9 cellular contexts compared by ENCODE assay signal in the genomic region with DNA sequence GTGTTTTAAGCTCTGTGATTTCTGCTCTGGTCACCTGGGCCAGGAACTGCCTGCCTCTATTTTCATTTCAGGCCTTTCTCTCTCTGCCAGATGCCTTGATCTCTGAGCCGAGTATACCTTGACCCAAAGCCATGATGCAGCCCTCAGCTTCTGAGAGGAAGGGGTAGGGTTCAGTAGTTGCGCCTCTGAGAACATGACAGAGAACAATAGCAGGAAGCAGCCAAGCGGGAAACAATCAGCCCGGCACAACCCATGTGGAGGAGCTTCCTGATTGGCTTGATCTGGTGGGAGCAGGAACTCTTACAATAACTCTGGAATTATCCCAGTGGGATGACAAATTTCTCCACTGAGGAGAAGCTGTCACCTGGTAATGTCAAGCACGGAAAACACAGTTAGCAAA.
DNase-seq lines count a peak whose midpoint lies in the region; ATAC-seq and FAIRE-seq lines count a peak whose summit lies in the region.
"Had no signal": no experiment of that assay in that cellular context is flagged by ENCODE, and none has a peak within 500 bp of the region (broad histone marks: within the 10 kb centered on the region; RNA-seq: fewer than 3 reads in every experiment).

No MANE protein-coding gene starts in this region.

- H3K36me3 ChIP-seq in mesodermal cell (ENCODE audit: control insufficient read depth, insufficient read depth, low read length) = peaks cover 7% of the 10 kb centered on the region

- peak overlapping the region; percentile 50 for H3K27ac ChIP-seq in mesodermal cell (ENCODE audit: low read depth, low read length, severe bottlenecking)

- no peaks in the 10 kb centered on the region for H3K9me3 ChIP-seq in mesodermal cell (ENCODE audit: control insufficient read depth, low read length)

- peak; percentile 64 for FAIRE-seq in GM18507 (lab: Jason Lieb, UNC)
- FAIRE-seq: TTC549 had no signal

- peaks cover 21% of the 10 kb centered on the region for H3K4me1 ChIP-seq in mesodermal cell (ENCODE audit: control insufficient read depth, insufficient read depth, low read length, poor library complexity, severe bottlenecking)

- DNase-seq in GM18507 (ENCODE audit: extremely low spot score, insufficient read length, low read depth) (no peak), UCSD-AML1 (lab: John Stamatoyannopoulos, UW; ENCODE audit: unreplicated experiment) (peak; percentile 25), NCI-H226 (no peak)
- DNase-seq in activated T-cell treated with anti-CD3 and anti-CD28 coated beads, Interleukin-2, amount 50 U/mL, for 1 hour = no peak
- no peak for DNase-seq in activated naive CD4-positive, alpha-beta T cell treated with Interleukin-2 at 50 U/mL for 16 hours
- DNase-seq in effector CD4-positive, alpha-beta T cell = no peak

- no peak overlapping the region for H3K4me3 ChIP-seq in mesodermal cell (ENCODE audit: extremely low read depth, insufficient read depth, low read length, poor library complexity, severe bottlenecking)

- peak; percentile 94 for ATAC-seq in HG02610 (IDR thresholded peaks at IDR 0.05; ENCODE audit: unreplicated experiment)

- 78 to 84% methylated on average over 3 of the region's 5 CpGs for WGBS in mesodermal cell (ENCODE audit: insufficient coverage in 2 of 2), 2 experiments
